ENCODE assay signal across 13 cellular contexts in the genomic region with DNA sequence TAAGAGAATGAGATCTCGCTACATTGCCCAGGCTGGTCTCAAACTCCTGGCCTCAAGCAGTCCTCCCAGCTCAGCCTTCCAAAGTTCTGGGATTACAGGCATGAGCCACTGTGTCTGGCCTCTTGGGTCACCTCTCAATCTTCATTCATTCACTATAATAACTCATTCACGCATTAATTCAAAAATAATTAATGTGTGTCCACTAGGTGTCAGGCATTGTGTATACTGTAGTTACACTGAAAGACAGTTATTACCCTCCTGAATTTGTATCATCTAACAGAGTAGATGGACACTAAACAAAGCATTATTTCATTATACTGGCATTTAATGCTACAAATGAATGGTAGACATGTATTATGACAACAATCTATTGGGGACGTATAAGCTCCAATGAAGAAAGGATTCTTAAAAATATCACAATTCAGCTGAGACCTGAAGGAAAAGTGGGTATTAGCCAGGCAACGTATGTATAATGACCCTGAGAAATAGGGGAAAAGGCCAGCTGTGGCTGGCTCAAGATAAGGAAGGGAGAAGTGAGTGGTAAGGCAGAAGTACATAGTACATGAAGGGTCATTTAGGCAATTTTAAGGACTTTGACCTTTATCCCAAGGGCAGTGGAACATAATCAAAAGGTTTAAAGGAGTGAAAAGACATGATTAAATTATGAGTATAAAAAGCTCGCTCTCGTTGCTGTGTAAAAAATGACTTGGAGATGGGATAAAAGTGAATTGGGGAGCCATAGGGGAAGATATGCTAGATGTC.
A peak's percentile ranks its signal among the peaks of the same experiment; 100 is the strongest.
DNase-seq lines count a peak whose midpoint lies in the region; ATAC-seq, FAIRE-seq and TF ChIP-seq lines count a peak whose summit lies in the region.
"Had no signal": no experiment of that assay in that cellular context is flagged by ENCODE, and none has a peak within 500 bp of the region (broad histone marks: within the 10 kb centered on the region; RNA-seq: fewer than 3 reads in every experiment).

No MANE protein-coding gene starts in this region.

- intact Hi-C loops in left ventricle myocardium inferior (cut with micrococcal nuclease) = no loop called here
- intact Hi-C loops in left cardiac atrium (cut with DNase I) = no loop called here

- H3K4me3 ChIP-seq in left ventricle myocardium inferior = no peak overlapping the region
- no peak overlapping the region for H3K4me3 ChIP-seq in RWPE2 (ENCODE audit: severe bottlenecking)
- no peak overlapping the region for H3K4me3 ChIP-seq in fibroblast of the aortic adventitia (ENCODE audit: low read depth, low read length)
- H3K4me3 ChIP-seq: gastroesophageal sphincter, suprapubic skin had no signal

- ATAC-seq in left cardiac atrium = no peak
- ATAC-seq in RWPE2 (ENCODE audit: low read depth) = peak; percentile 52; the same call in 2 of the 3 replicates
- ATAC-seq in HG02938 (IDR thresholded peaks at IDR 0.05; ENCODE audit: unreplicated experiment) = no peak
- ATAC-seq: gastroesophageal sphincter had no signal

- H3K4me1 ChIP-seq in left ventricle myocardium inferior (peaks cover 8% of the 10 kb centered on the region), RWPE2 (ENCODE audit: insufficient read depth, poor library complexity, severe bottlenecking) (no peaks in the 10 kb centered on the region)
- H3K4me1 ChIP-seq: suprapubic skin had no signal

- H3K27me3 ChIP-seq in left ventricle myocardium inferior (ENCODE audit: low read depth) (no peaks in the 10 kb centered on the region), RWPE2 (ENCODE audit: insufficient read depth, poor library complexity, severe bottlenecking) (no peaks in the 10 kb centered on the region)
- H3K27me3 ChIP-seq: gastroesophageal sphincter, suprapubic skin had no signal

- no peak for FAIRE-seq in urothelium cell line (lab: Jason Lieb, UNC)
- no peak for FAIRE-seq in HTR-8/SVneo (lab: Jason Lieb, UNC)
- FAIRE-seq: GM18507 had no signal

- H3K36me3 ChIP-seq in left ventricle myocardium inferior (peaks cover 10% of the 10 kb centered on the region), RWPE2 (ENCODE audit: low read depth) (0 out of 2 replicates have a peak, but pooled peaks cover 4% of the 10 kb centered on the region)

- TF ChIP-seq CTCF in left ventricle myocardium inferior (IDR thresholded peaks at IDR 0.05; ENCODE audit: borderline replicate concordance) (peak; percentile 33), RWPE2 (IDR thresholded peaks at IDR 0.05; ENCODE audit: poor library complexity, severe bottlenecking) (peak; percentile 57), fibroblast of the aortic adventitia (IDR thresholded peaks at IDR 0.05; ENCODE audit: insufficient read depth, low read length) (no peak)

- H3K27ac ChIP-seq in left ventricle myocardium inferior (replicated peaks) = no peak overlapping the region
- no peak overlapping the region for H3K27ac ChIP-seq in RWPE2 (ENCODE audit: poor library complexity, severe bottlenecking)
- H3K27ac ChIP-seq: gastroesophageal sphincter, suprapubic skin had no signal

- no peaks in the 10 kb centered on the region for H3K9me3 ChIP-seq in left ventricle myocardium inferior (replicated peaks)
- H3K9me3 ChIP-seq in RWPE2 (ENCODE audit: severe bottlenecking) = no peaks in the 10 kb centered on the region
- H3K9me3 ChIP-seq: gastroesophageal sphincter, suprapubic skin had no signal

- DNase-seq in left ventricle myocardium inferior (no peak), left cardiac atrium (no peak), RWPE2 (ENCODE audit: low spot score) (no peak), fibroblast of the aortic adventitia (ENCODE audit: low read depth) (peak; percentile 15), urothelium cell line (ENCODE audit: low spot score) (peak; percentile 7), HTR-8/SVneo (ENCODE audit: insufficient read length, low spot score) (no peak), cerebellum (ENCODE audit: low spot score) (no peak)
- DNase-seq: CD4-positive, CD25-positive, alpha-beta regulatory T cell; NCI-H2107 had no signal

Comparison
In these comparisons a context has a peak if more than half of its experiments do, and no peak if none do; other contexts are left out.
1. DNase-seq: peak in fibroblast of the aortic adventitia (single experiment) and urothelium cell line (single experiment); none in left ventricle myocardium inferior (single experiment), left cardiac atrium (single experiment), RWPE2 (single experiment), HTR-8/SVneo (single experiment) and cerebellum (single experiment).